In the genomic region with DNA sequence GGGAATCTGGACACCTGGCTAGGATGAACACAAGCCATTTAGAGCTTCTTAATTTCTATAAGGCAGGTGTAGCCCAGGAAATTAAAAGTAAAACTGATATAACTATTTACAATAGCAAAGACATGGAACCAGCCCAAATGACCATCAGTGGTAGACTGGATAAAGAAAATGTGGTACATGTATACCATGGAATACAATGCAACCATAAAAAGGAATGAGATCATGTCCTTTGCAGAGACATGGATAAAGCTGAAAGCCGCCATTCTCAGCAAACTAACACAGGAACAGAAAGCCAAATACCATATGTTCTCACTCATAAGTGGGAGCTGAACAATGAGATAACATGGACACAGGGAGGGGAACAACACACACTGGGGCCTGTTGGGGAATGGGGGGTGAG, we compare ENCODE assay signal across 30 cellular contexts. TPM values are rescaled to one million over a fixed set of nuclear protein-coding genes. Genes with fewer than 3 reads are reported as not detected.
"Had no signal": no experiment of that assay in that cellular context is flagged by ENCODE, and none has a peak within 500 bp of the region (broad histone marks: within the 10 kb centered on the region; RNA-seq: fewer than 3 reads in every experiment).

No MANE protein-coding gene starts in this region.

- DNase-seq: stimulated activated CD4-positive, alpha-beta T cell treated with anti-CD3 and anti-CD28 coated beads, Interleukin-2, amount 100 ng/mL, for 48 hours; stimulated activated CD4-positive, alpha-beta T cell treated with anti-CD3 and anti-CD28 coated beads, Interleukin-4, amount 100 ng/mL, for 1 hour; stimulated activated CD4-positive, alpha-beta T cell treated with anti-CD3 and anti-CD28 coated beads, Interleukin-4, amount 100 ng/mL, for 24 hours; stimulated activated CD4-positive, alpha-beta T cell treated with anti-CD3 and anti-CD28 coated beads, Interleukin-4, amount 100 ng/mL, for 4 hours; stimulated activated CD8-positive, alpha-beta memory T cell treated with anti-CD3 and anti-CD28 coated beads, Interleukin-4, amount 100 ng/mL, for 48 hours; stimulated activated naive B cell treated with anti-CD40 and anti-IgM and Interleukin-4, amounts not matched to agents 10 μg/mL and 1 μg/mL and 100 μg/mL, for 72 hours; stimulated activated naive CD4-positive, alpha-beta T cell; stimulated activated naive CD4-positive, alpha-beta T cell treated with Interleukin-2 at 50 U/mL for 16 hours; stimulated activated naive CD8-positive, alpha-beta T cell treated with anti-CD3 and anti-CD28 coated beads, Interleukin-15, amount 100 ng/mL, for 72 hours; stimulated activated naive CD8-positive, alpha-beta T cell treated with anti-CD3 and anti-CD28 coated beads, Interleukin-15, Interleukin-2, amounts not matched to agents 100 U/mL and 50 U/mL, for 24 hours; stomach; substantia nigra; testis; thyroid gland; tibial artery; transverse colon; trophoblast cell; upper lobe of left lung; upper lobe of right lung; uterus had no signal

- H3K27me3 ChIP-seq: suprapubic skin, testis, thyroid gland, upper lobe of left lung, uterus, vagina had no signal

- ATAC-seq: stimulated activated effector memory CD8-positive, alpha-beta T cell treated with anti-CD3 and anti-CD28 coated beads, Interleukin-12 subunit alpha, Interleukin-12 subunit beta, amount 100 ng/mL, for 72 hours; stimulated activated memory B cell treated with anti-CD40 and anti-IgM and Interleukin-4, amounts not matched to agents 10 μg/mL and 1 μg/mL and 100 μg/mL, for 72 hours; stimulated activated naive B cell treated with anti-CD40 and anti-IgM and Interleukin-4, amounts not matched to agents 10 μg/mL and 1 μg/mL and 100 μg/mL, for 72 hours; stimulated activated naive CD8-positive, alpha-beta T cell treated with anti-CD3 and anti-CD28 coated beads, Interleukin-15, amount 100 ng/mL, for 72 hours; stimulated activated naive CD8-positive, alpha-beta T cell treated with anti-CD3 and anti-CD28 coated beads, Interleukin-15, Interleukin-2, amounts not matched to agents 100 U/mL and 50 U/mL, for 24 hours; upper lobe of right lung had no signal

- H3K4me1 ChIP-seq: stomach, testis, thyroid gland, tibial artery, tibial nerve, transverse colon, upper lobe of left lung, upper lobe of right lung, uterus, vagina had no signal

- H3K27ac ChIP-seq: stomach, suprapubic skin, testis, thoracic aorta, thyroid gland, tibial artery, tibial nerve, transverse colon, upper lobe of left lung, upper lobe of right lung, uterus, vagina had no signal

- H3K36me3 ChIP-seq: stomach, suprapubic skin, thoracic aorta, thyroid gland, tibial artery, tibial nerve, transverse colon, upper lobe of left lung, upper lobe of right lung, uterus, vagina had no signal

- H3K4me3 ChIP-seq: stomach, suprapubic skin, testis, thoracic aorta, thyroid gland, tibial artery, tibial nerve, transverse colon, upper lobe of left lung, upper lobe of right lung, uterus, vagina had no signal

- H3K9me3 ChIP-seq: stomach, suprapubic skin, testis, thoracic aorta, thyroid gland, tibial artery, tibial nerve, transverse colon, upper lobe of left lung, upper lobe of right lung, uterus, vagina had no signal

RNA-seq across cellular contexts. Expression of a gene that starts 25.5 kb away (rescaled TPM):
- total RNA-seq: stomach, subcutaneous adipose tissue, thoracic aorta, tibial nerve, transverse colon, upper lobe of right lung, ureter, urinary bladder, vagina had no signal
- polyA plus RNA-seq: urinary bladder had no signal

RNA-seq across cellular contexts. Expression of a gene that starts 52.9 kb away (rescaled TPM):
- total RNA-seq: temporal lobe, ureter, vagina had no signal
